11 cellular contexts compared by ENCODE assay signal in genomic region chr16:49596119-49596518, GRCh38.
DNase-seq lines count a peak whose midpoint lies in the region.
"Had no signal": no experiment of that assay in that cellular context is flagged by ENCODE, and none has a peak within 500 bp of the region (broad histone marks: within the 10 kb centered on the region; RNA-seq: fewer than 3 reads in every experiment).

No MANE protein-coding gene starts in this region.

- no CpG with 5 or more reads among the region's 10 CpGs for WGBS in trophoblast cell (ENCODE audit: extremely low coverage, insufficient coverage, insufficient read length)

- no peaks in the 10 kb centered on the region for H3K9me3 ChIP-seq in SK-N-MC (ENCODE audit: low read depth, low read length)
- H3K9me3 ChIP-seq in trophoblast cell (ENCODE audit: insufficient read depth, low read depth, low read length): peaks cover 2% of the 10 kb centered on the region
- H3K9me3 ChIP-seq: colonic mucosa, upper lobe of left lung had no signal

- peak overlapping the region; percentile 69 for H3K4me3 ChIP-seq in SK-N-MC
- no peak overlapping the region for H3K4me3 ChIP-seq in trophoblast cell (ENCODE audit: low read depth, low read length)
- H3K4me3 ChIP-seq: colonic mucosa had no signal

- no peak overlapping the region for H4K91ac ChIP-seq in trophoblast cell (ENCODE audit: low read depth, low read length)

- no peak overlapping the region for H2BK5ac ChIP-seq in trophoblast cell (ENCODE audit: low read depth, low read length, poor library complexity)

- H3K4ac ChIP-seq in trophoblast cell (ENCODE audit: low read depth, low read length): no peak overlapping the region

- no peaks in the 10 kb centered on the region for H3K79me2 ChIP-seq in trophoblast cell (ENCODE audit: control insufficient read depth, insufficient read depth, low read length, poor library complexity)

- no peak overlapping the region for H4K8ac ChIP-seq in trophoblast cell (ENCODE audit: low read depth, low read length)

- H3K9ac ChIP-seq in SK-N-MC (ENCODE audit: insufficient read length) (peak overlapping the region; percentile 62), trophoblast cell (ENCODE audit: low read length) (no peak overlapping the region)

- H3K14ac ChIP-seq in trophoblast cell (ENCODE audit: low read length): no peak overlapping the region

- H4K12ac ChIP-seq in trophoblast cell (ENCODE audit: low read depth, low read length): no peak overlapping the region

- no peak overlapping the region for H2AFZ ChIP-seq in trophoblast cell (ENCODE audit: insufficient read depth, low read length, poor library complexity)

- H3K4me1 ChIP-seq in trophoblast cell (ENCODE audit: control insufficient read depth in 1 of 2, insufficient read depth in 2 of 2, low read length in 2 of 2): peaks cover 0 to 6% of the 10 kb centered on the region in 2 experiments
- H3K4me1 ChIP-seq: colonic mucosa had no signal

- H2BK12ac ChIP-seq in trophoblast cell (ENCODE audit: low read length): no peak overlapping the region

- no peaks in the 10 kb centered on the region for H3K27me3 ChIP-seq in trophoblast cell (ENCODE audit: insufficient read depth, low read length)
- H3K27me3 ChIP-seq: colonic mucosa, upper lobe of left lung had no signal

- no peaks in the 10 kb centered on the region for H3K79me1 ChIP-seq in trophoblast cell (ENCODE audit: low read length)

- no peak overlapping the region for H2BK120ac ChIP-seq in trophoblast cell (ENCODE audit: insufficient read depth, low read length, poor library complexity)

- no peak overlapping the region for H3K23ac ChIP-seq in trophoblast cell (ENCODE audit: low read length)

- H3K36me3 ChIP-seq in SK-N-MC (ENCODE audit: insufficient read depth, low read length) (no peaks in the 10 kb centered on the region), trophoblast cell (ENCODE audit: control insufficient read depth in 1 of 2, insufficient read depth in 2 of 2, low read length in 2 of 2) (no peaks in the 10 kb centered on the region)
- H3K36me3 ChIP-seq: colonic mucosa, upper lobe of left lung had no signal

- H2AK5ac ChIP-seq in trophoblast cell (ENCODE audit: low read length): no peak overlapping the region

- H3K27ac ChIP-seq in SK-N-MC (peak overlapping the region; percentile 98), trophoblast cell (ENCODE audit: low read depth, low read length) (no peak overlapping the region)
- H3K27ac ChIP-seq: colonic mucosa, upper lobe of left lung had no signal

- H3K4me2 ChIP-seq in trophoblast cell (ENCODE audit: low read length): no peak overlapping the region

- peak; percentile 18 for DNase-seq in GDM1 (lab: John Stamatoyannopoulos, UW)
- DNase-seq in SK-N-MC (ENCODE audit: low read depth, low spot score): peak; percentile 32
- peak; percentile 10 for DNase-seq in fibroblast of the conjunctiva (ENCODE audit: low read depth)
- peak; percentile 36 to 64 for DNase-seq in trophoblast cell
- DNase-seq in DMS79 (lab: John Stamatoyannopoulos, UW): no peak
- no peak for DNase-seq in amygdala (lab: John Stamatoyannopoulos, UW)
- DNase-seq in cerebellum (ENCODE audit: low spot score): no peak
- DNase-seq in NCI-H524 (lab: John Stamatoyannopoulos, UW): no peak
- DNase-seq: activated T-cell treated with anti-CD3 and anti-CD28 coated beads, Interleukin-2, amount 50 U/mL, for 48 hours; colonic mucosa; upper lobe of left lung had no signal

- H3K18ac ChIP-seq in trophoblast cell (ENCODE audit: low read length): no peak overlapping the region

Comparison
In these comparisons a context has a peak if more than half of its experiments do, and no peak if none do; other contexts are left out.
1. DNase-seq: peak in GDM1 (single experiment), SK-N-MC (single experiment), fibroblast of the conjunctiva (single experiment) and trophoblast cell (2 of 2); none in DMS79 (single experiment), amygdala (0 of 56), cerebellum (single experiment) and NCI-H524 (0 of 2).